ENCODE assay signal across 14 cellular contexts in genomic region chr16:72797606-72798005, GRCh38.
DNase-seq lines count a peak whose midpoint lies in the region; ATAC-seq and TF ChIP-seq lines count a peak whose summit lies in the region.
"Had no signal": no experiment of that assay in that cellular context is flagged by ENCODE, and none has a peak within 500 bp of the region (broad histone marks: within the 10 kb centered on the region; RNA-seq: fewer than 3 reads in every experiment).

No MANE protein-coding gene starts in this region.

- no peak overlapping the region for H2AFZ ChIP-seq in Karpas-422 (ENCODE audit: low read length)

- no peaks in the 10 kb centered on the region for H3K27me3 ChIP-seq in upper lobe of right lung
- H3K27me3 ChIP-seq in Karpas-422 (ENCODE audit: low read length) = no peaks in the 10 kb centered on the region
- H3K27me3 ChIP-seq: BE2C, SJSA1 had no signal

- no peak overlapping the region for H3K27ac ChIP-seq in upper lobe of right lung
- H3K27ac ChIP-seq in Karpas-422 (ENCODE audit: low read length) = no peak overlapping the region
- H3K27ac ChIP-seq: SJSA1 had no signal

- no peaks in the 10 kb centered on the region for H3K79me2 ChIP-seq in Karpas-422 (ENCODE audit: low read length)

- intact Hi-C loops in Right ventricle myocardium inferior (cut with DNase I) (no loop called here), cardiac septum (cut with DNase I) (no loop called here), left cardiac atrium (cut with DNase I) (no loop called here), upper lobe of right lung (cut with DNase I) (no loop called here)

- no peaks in the 10 kb centered on the region for H4K20me1 ChIP-seq in Karpas-422 (ENCODE audit: insufficient read depth, low read depth, low read length)

- H3K9me3 Mint-ChIP-seq in activated T-cell treated with anti-CD3 and anti-CD28 coated beads, Interleukin-2, amount 50 U/mL, for 4 hours = no peaks in the 10 kb centered on the region
- H3K9me3 Mint-ChIP-seq: CD8-positive, alpha-beta T cell had no signal

- no peaks in the 10 kb centered on the region for H3K27me3 Mint-ChIP-seq in activated T-cell treated with anti-CD3 and anti-CD28 coated beads, Interleukin-2, amount 50 U/mL, for 4 hours (ENCODE audit: low read depth)

- H3K4me1 Mint-ChIP-seq in activated T-cell treated with anti-CD3 and anti-CD28 coated beads, Interleukin-2, amount 50 U/mL, for 4 hours (ENCODE audit: low read depth) = no peaks in the 10 kb centered on the region

- no peak overlapping the region for H3K4me3 ChIP-seq in upper lobe of right lung
- H3K4me3 ChIP-seq in Karpas-422 (ENCODE audit: low read length) = no peak overlapping the region
- H3K4me3 ChIP-seq: K562, SJSA1 had no signal

- TF ChIP-seq CTCF in upper lobe of right lung (IDR thresholded peaks at IDR 0.05) = no peak

- H3K4me1 ChIP-seq in upper lobe of right lung = no peaks in the 10 kb centered on the region
- H3K4me1 ChIP-seq in Karpas-422 (ENCODE audit: low read length) = no peaks in the 10 kb centered on the region
- H3K4me1 ChIP-seq: BE2C, SJSA1 had no signal

- peaks cover 60% of the 10 kb centered on the region for H3K36me3 ChIP-seq in upper lobe of right lung
- H3K36me3 ChIP-seq in Karpas-422 (ENCODE audit: insufficient read depth, low read length) = no peaks in the 10 kb centered on the region

- H3K9me2 ChIP-seq in Karpas-422 (replicated peaks; ENCODE audit: insufficient read depth, low read length) = no peaks in the 10 kb centered on the region

- no peak overlapping the region for H3K9ac ChIP-seq in Karpas-422 (ENCODE audit: low read length)

- H3K9me3 ChIP-seq in upper lobe of right lung (no peaks in the 10 kb centered on the region), Karpas-422 (ENCODE audit: low read length) (no peaks in the 10 kb centered on the region)
- H3K9me3 ChIP-seq: BE2C, SJSA1 had no signal

- peaks cover 5% of the 10 kb centered on the region for H3K36me3 Mint-ChIP-seq in activated T-cell treated with anti-CD3 and anti-CD28 coated beads, Interleukin-2, amount 50 U/mL, for 4 hours (ENCODE audit: insufficient read depth)
- H3K36me3 Mint-ChIP-seq: CD8-positive, alpha-beta T cell had no signal

- H3K4me2 ChIP-seq in Karpas-422 (ENCODE audit: low read depth, low read length, poor library complexity, severe bottlenecking) = no peak overlapping the region

- ATAC-seq in Right ventricle myocardium inferior (peak; percentile 65), left cardiac atrium (peak; percentile 36 to 61), upper lobe of right lung (peak; percentile 28)
- ATAC-seq in activated T-cell treated with anti-CD3 and anti-CD28 coated beads, Interleukin-2, amount 50 U/mL, for 4 hours = no peak
- ATAC-seq: CD8-positive, alpha-beta T cell; K562 had no signal

- no peak overlapping the region for H3K4me3 Mint-ChIP-seq in activated T-cell treated with anti-CD3 and anti-CD28 coated beads, Interleukin-2, amount 50 U/mL, for 4 hours
- H3K4me3 Mint-ChIP-seq: CD8-positive, alpha-beta T cell had no signal

- DNase-seq in Right ventricle myocardium inferior (ENCODE audit: missing footprints) (no peak), cardiac septum (ENCODE audit: low spot score) (no peak), NCI-H2029 (lab: John Stamatoyannopoulos, UW) (peak; percentile 79), left cardiac atrium (no peak), upper lobe of right lung (no peak), Karpas-422 (no peak)
- DNase-seq in activated T-cell treated with anti-CD3 and anti-CD28 coated beads, Interleukin-2, amount 50 U/mL, for 4 hours = no peak
- DNase-seq: BE2C; CD8-positive, alpha-beta T cell; EL; NCI-H2081; NCI-H510A treated with DMSO at 0.1 percent for 48 hours had no signal

Comparison
In these comparisons a context has a peak if more than half of its experiments do, and no peak if none do; other contexts are left out.
1. ATAC-seq: peak in Right ventricle myocardium inferior (single experiment), left cardiac atrium (2 of 2) and upper lobe of right lung (single experiment); none in activated T-cell treated with anti-CD3 and anti-CD28 coated beads, Interleukin-2, amount 50 U/mL, for 4 hours (0 of 2).